ENCODE assay signal across 8 cellular contexts in genomic region chrX:154457491-154458115, GRCh38. TPM values are rescaled to one million over a fixed set of nuclear protein-coding genes. Genes with fewer than 3 reads are reported as not detected.
DNase-seq lines count a peak whose midpoint lies in the region; ATAC-seq and TF ChIP-seq lines count a peak whose summit lies in the region.

No MANE protein-coding gene starts in this region.

- H3K27ac Mint-ChIP-seq in activated naive CD8-positive, alpha-beta T cell treated with anti-CD3 and anti-CD28 coated beads, Interleukin-2, amount 10 ng/mL, durations not matched to agents 7 days and 5 days = peak overlapping the region; percentile 98

- no peaks in the 10 kb centered on the region for H3K36me3 ChIP-seq in OCI-LY3 (replicated peaks; ENCODE audit: low read depth, low read length)
- H3K36me3 ChIP-seq in iPS-15b (ENCODE audit: control insufficient read depth, insufficient read depth, low read length) = peaks cover 17% of the 10 kb centered on the region

- peak overlapping the region; percentile 98 for H3K4me3 Mint-ChIP-seq in activated naive CD8-positive, alpha-beta T cell treated with anti-CD3 and anti-CD28 coated beads, Interleukin-2, amount 10 ng/mL, durations not matched to agents 7 days and 5 days

- H3K79me2 ChIP-seq in OCI-LY3 (ENCODE audit: low read length) = peaks cover 14% of the 10 kb centered on the region; the same call in 1 of the 2 replicates

- peak overlapping the region; percentile 71 for H2AFZ ChIP-seq in OCI-LY3 (ENCODE audit: low read depth, low read length)

- H3K36me3 Mint-ChIP-seq in activated naive CD8-positive, alpha-beta T cell treated with anti-CD3 and anti-CD28 coated beads, Interleukin-2, amount 10 ng/mL, durations not matched to agents 7 days and 5 days = peaks cover 3% of the 10 kb centered on the region

- peak; percentile 60 for ATAC-seq in GM18867 (IDR thresholded peaks at IDR 0.05; ENCODE audit: unreplicated experiment)
- ATAC-seq in HG03159 (IDR thresholded peaks at IDR 0.05; ENCODE audit: unreplicated experiment) = peak; percentile 57
- peak; percentile 67 for ATAC-seq in activated naive CD8-positive, alpha-beta T cell treated with anti-CD3 and anti-CD28 coated beads, Interleukin-2, amount 10 ng/mL, durations not matched to agents 7 days and 5 days (ENCODE audit: low read depth)
- no peak for ATAC-seq in GM18858 (IDR thresholded peaks at IDR 0.05; ENCODE audit: unreplicated experiment)

- peaks cover 5% of the 10 kb centered on the region; the same call in 1 of the 2 replicates for H4K20me1 ChIP-seq in OCI-LY3 (ENCODE audit: insufficient read depth, low read length)

- peaks cover 8% of the 10 kb centered on the region for H3K4me1 Mint-ChIP-seq in activated naive CD8-positive, alpha-beta T cell treated with anti-CD3 and anti-CD28 coated beads, Interleukin-2, amount 10 ng/mL, durations not matched to agents 7 days and 5 days

- H3K27me3 Mint-ChIP-seq in activated naive CD8-positive, alpha-beta T cell treated with anti-CD3 and anti-CD28 coated beads, Interleukin-2, amount 10 ng/mL, durations not matched to agents 7 days and 5 days = no peaks in the 10 kb centered on the region

- peak overlapping the region; percentile 80; the same call in 1 of the 2 replicates for H3K9ac ChIP-seq in OCI-LY3 (ENCODE audit: low read length)
- no peak overlapping the region for H3K9ac ChIP-seq in iPS-15b (ENCODE audit: low read depth, low read length)

- no peaks in the 10 kb centered on the region for H3K9me3 Mint-ChIP-seq in activated naive CD8-positive, alpha-beta T cell treated with anti-CD3 and anti-CD28 coated beads, Interleukin-2, amount 10 ng/mL, durations not matched to agents 7 days and 5 days

- no peak for DNase-seq in AG04450 (ENCODE audit: low read depth, low spot score)
- peak; percentile 83 for DNase-seq in activated naive CD8-positive, alpha-beta T cell treated with anti-CD3 and anti-CD28 coated beads, Interleukin-2, amount 10 ng/mL, durations not matched to agents 7 days and 5 days
- peak; percentile 41 for DNase-seq in stimulated activated CD4-positive, alpha-beta T cell treated with anti-CD3 and anti-CD28 coated beads, Interleukin-12 subunit alpha, Interleukin-12 subunit beta, amount 100 ng/mL, for 4 hours

- CTCF ChIA-PET in AG04450 (lab: Charles Lee) = no interaction called here

- H3K27ac ChIP-seq in AG04450 (ENCODE audit: low read depth, low read length) = no peak overlapping the region
- H3K27ac ChIP-seq in OCI-LY3 (ENCODE audit: low read length) = no peak overlapping the region

- POLR2A ChIA-PET in AG04450 (lab: Yijun Ruan, JAX) = no interaction called here
- POLR2A ChIA-PET in activated naive CD8-positive, alpha-beta T cell treated with anti-CD3 and anti-CD28 coated beads, Interleukin-2, amount 10 ng/mL, durations not matched to agents 7 days and 5 days (lab: Charles Lee) = interaction anchor here (1.1 to 2.9 kb wide), 3 partner anchors 32 to 59 kb away, joined by 3 to 18 read pairs (median 6); partner anchors contain the start of genes RPL10 and TAFAZZIN

- peak overlapping the region; percentile 75 for H3K4me2 ChIP-seq in OCI-LY3 (ENCODE audit: low read length)

- H3K4me1 ChIP-seq in OCI-LY3 (ENCODE audit: low read length) (peaks cover 9% of the 10 kb centered on the region), iPS-15b (ENCODE audit: control insufficient read depth, insufficient read depth, low read length) (no peaks in the 10 kb centered on the region)

- no peak for TF ChIP-seq CTCF in AG04450 (IDR thresholded peaks at IDR 0.05; ENCODE audit: low read depth, low read length)
- TF ChIP-seq CTCF in OCI-LY3 (IDR thresholded peaks at IDR 0.05; ENCODE audit: low read depth, low read length) = no peak

- H3K4me3 ChIP-seq in AG04450 (ENCODE audit: low read depth, low read length) (peak overlapping the region; percentile 55), OCI-LY3 (ENCODE audit: low read length) (peak overlapping the region; percentile 82), iPS-15b (ENCODE audit: low read depth, low read length) (peak overlapping the region; percentile 30)

- H3K9me3 ChIP-seq in AG04450 (ENCODE audit: control insufficient read depth, insufficient read depth, low read length) (no peaks in the 10 kb centered on the region), OCI-LY3 (ENCODE audit: insufficient read depth, low read length) (no peaks in the 10 kb centered on the region), iPS-15b (ENCODE audit: control insufficient read depth, insufficient read depth, low read length) (no peaks in the 10 kb centered on the region)

- H3K27me3 ChIP-seq in AG04450 (ENCODE audit: control insufficient read depth, insufficient read depth, low read length) = no peaks in the 10 kb centered on the region
- H3K27me3 ChIP-seq in OCI-LY3 (ENCODE audit: low read depth, low read length) = no peaks in the 10 kb centered on the region
- peaks cover 2% of the 10 kb centered on the region for H3K27me3 ChIP-seq in iPS-15b (ENCODE audit: control insufficient read depth, insufficient read depth, low read length)

RNA-seq across cellular contexts. Expression of gene PLXNA3, which starts 0.5 kb away (rescaled TPM):
- 20.5 and 28.1 TPM in 2 replicates for polyA plus RNA-seq in AG04450 (2011; rRNA removed)
- polyA minus RNA-seq in AG04450 (2011; rRNA and poly(A)+ RNA removed) = 49.2 and 82.6 TPM in 2 replicates
- total RNA-seq in activated naive CD8-positive, alpha-beta T cell treated with anti-CD3 and anti-CD28 coated beads, Interleukin-2, amount 10 ng/mL, durations not matched to agents 7 days and 5 days = 10 to 100 TPM; 62.5 to 64.1 TPM

RNA-seq across cellular contexts. Expression of gene FAM50A, which starts 13.7 kb away (rescaled TPM):
- 69.0 and 79.5 TPM in 2 replicates for polyA plus RNA-seq in AG04450 (2011; rRNA removed)
- 67.5 and 70.5 TPM in 2 replicates for polyA minus RNA-seq in AG04450 (2011; rRNA and poly(A)+ RNA removed)
- total RNA-seq in activated naive CD8-positive, alpha-beta T cell treated with anti-CD3 and anti-CD28 coated beads, Interleukin-2, amount 10 ng/mL, durations not matched to agents 7 days and 5 days = 10 to 100 TPM; 59.2 to 70.3 TPM

RNA-seq across cellular contexts. Expression of gene GDI1, which starts 20.6 kb away (rescaled TPM):
- polyA plus RNA-seq in AG04450 (2011; rRNA removed) = 149 and 154 TPM in 2 replicates
- 123 and 149 TPM in 2 replicates for polyA minus RNA-seq in AG04450 (2011; rRNA and poly(A)+ RNA removed)
- total RNA-seq in activated naive CD8-positive, alpha-beta T cell treated with anti-CD3 and anti-CD28 coated beads, Interleukin-2, amount 10 ng/mL, durations not matched to agents 7 days and 5 days = 100 to 1,000 TPM; 138 to 147 TPM

RNA-seq across cellular contexts. Expression of gene LAGE3, which starts 21.5 kb away (rescaled TPM):
- polyA plus RNA-seq in AG04450 (2011; rRNA removed) = 9.3 and 13.2 TPM in 2 replicates
- 5.0 and 5.7 TPM in 2 replicates for polyA minus RNA-seq in AG04450 (2011; rRNA and poly(A)+ RNA removed)
- 10 to 100 TPM; 32.2 to 34.8 TPM for total RNA-seq in activated naive CD8-positive, alpha-beta T cell treated with anti-CD3 and anti-CD28 coated beads, Interleukin-2, amount 10 ng/mL, durations not matched to agents 7 days and 5 days

RNA-seq across cellular contexts. Expression of gene UBL4A, which starts 28.8 kb away (rescaled TPM):
- 17.4 and 20.5 TPM in 2 replicates for polyA plus RNA-seq in AG04450 (2011; rRNA removed)
- polyA minus RNA-seq in AG04450 (2011; rRNA and poly(A)+ RNA removed) = 18.5 and 25.3 TPM in 2 replicates
- 10 to 100 TPM; 43.8 to 45.3 TPM for total RNA-seq in activated naive CD8-positive, alpha-beta T cell treated with anti-CD3 and anti-CD28 coated beads, Interleukin-2, amount 10 ng/mL, durations not matched to agents 7 days and 5 days

Comparison
In these comparisons a context has a peak if more than half of its experiments do, and no peak if none do; other contexts are left out.
1. H3K4me3 ChIP-seq: peak in every context shown above with its lines; median percentile 82 in OCI-LY3; 55 in AG04450; 30 in iPS-15b.